Comparison of ENCODE assay signal across 10 cellular contexts in the genomic region with DNA sequence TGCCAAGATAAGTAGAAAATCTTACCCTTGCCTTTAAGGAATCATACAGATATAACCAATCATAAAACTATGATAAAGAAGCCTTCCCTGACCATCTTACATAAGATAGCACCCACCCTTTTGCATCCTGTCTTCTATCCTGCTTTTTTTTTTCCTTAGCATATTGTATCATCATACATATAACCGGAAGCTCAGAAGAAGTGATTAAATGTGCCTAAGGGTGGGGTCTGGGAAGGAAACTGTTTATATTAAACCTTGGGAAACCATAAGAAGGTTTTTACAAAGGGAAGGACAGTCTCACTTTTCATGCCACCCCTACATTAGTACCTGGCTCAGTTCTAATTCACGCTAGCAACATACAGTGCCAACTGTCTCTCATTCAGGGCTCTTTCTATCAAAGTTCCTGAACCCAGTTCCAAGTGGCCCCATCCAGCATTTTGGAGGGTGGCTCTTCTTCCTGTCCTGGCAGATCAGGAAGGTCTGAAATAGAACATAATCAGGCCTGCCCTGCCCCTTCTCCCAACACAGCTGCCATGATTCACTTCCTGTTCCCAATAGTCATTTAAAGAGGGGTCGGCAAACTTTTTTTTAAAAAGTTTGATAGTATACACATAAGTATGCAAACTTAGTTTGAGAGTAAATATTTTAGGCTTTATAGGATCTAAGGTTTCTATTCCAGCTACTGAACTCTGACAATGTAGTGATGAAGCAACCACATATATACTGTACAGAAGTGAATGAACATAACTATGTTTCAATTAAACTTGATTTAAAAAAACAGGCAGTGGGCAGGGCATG.
DNase-seq lines count a peak whose midpoint lies in the region; ATAC-seq, FAIRE-seq and TF ChIP-seq lines count a peak whose summit lies in the region.
"Had no signal": no experiment of that assay in that cellular context is flagged by ENCODE, and none has a peak within 500 bp of the region (broad histone marks: within the 10 kb centered on the region; RNA-seq: fewer than 3 reads in every experiment).

No MANE protein-coding gene starts in this region.

- TF ChIP-seq CTCF in A549 (IDR thresholded peaks at IDR 0.05) (no peak), IMR-90 (conservative IDR thresholded peaks at IDR 0.05; ENCODE audit: low read depth, low read length) (no peak), chondrocyte (IDR thresholded peaks at IDR 0.05) (no peak)

- in situ Hi-C loops in IMR-90 (cut with MboI; ENCODE audit: low sequenced_read_pairs): no loop called here

- no peaks in the 10 kb centered on the region for H3K27me3 Mint-ChIP-seq in chondrocyte (ENCODE audit: low read depth)

- H3K36me3 Mint-ChIP-seq in chondrocyte (ENCODE audit: low read depth): peaks cover 11% of the 10 kb centered on the region

- peak overlapping the region; percentile 65; the same call in 1 of the 2 replicates for H4K91ac ChIP-seq in IMR-90 (ENCODE audit: insufficient read depth, low read depth, low read length)

- H3K23ac ChIP-seq in IMR-90 (ENCODE audit: low read depth, low read length): peak overlapping the region; percentile 77; the same call in 1 of the 2 replicates

- peak overlapping the region; percentile 35; the same call in 1 of the 2 replicates for H3K18ac ChIP-seq in IMR-90 (ENCODE audit: low read depth, low read length)

- H3K9me1 ChIP-seq in IMR-90 (ENCODE audit: insufficient read depth, low read length): peaks cover 11% of the 10 kb centered on the region

- no peak overlapping the region for H2AFZ ChIP-seq in IMR-90 (replicated peaks; ENCODE audit: low read length, poor library complexity)

- DNase-seq in A549 (ENCODE audit: low read depth in 1 of 2, low spot score in 1 of 2): no peak
- DNase-seq in IMR-90: peak; percentile 82
- DNase-seq in chondrocyte (ENCODE audit: low spot score): no peak
- DNase-seq in lung microvascular endothelial cell (ENCODE audit: low read depth in 2 of 2): peak; percentile 68 to 80
- DNase-seq in DMS79 (lab: John Stamatoyannopoulos, UW): no peak
- no peak for DNase-seq in cerebellar nuclear complex (lab: John Stamatoyannopoulos, UW)
- DNase-seq in NCI-H128 (lab: John Stamatoyannopoulos, UW; ENCODE audit: unreplicated experiment): no peak
- no peak for DNase-seq in DMS153 treated with DMSO at 0.1 percent for 48 hours (lab: John Stamatoyannopoulos, UW; ENCODE audit: unreplicated experiment)
- DNase-seq: activated T-cell treated with anti-CD3 and anti-CD28 coated beads, Interleukin-2, amount 50 U/mL, for 1 hour; COR-L47 had no signal

- H3K4me3 ChIP-seq in A549 (no peak overlapping the region), IMR-90 (ENCODE audit: insufficient read depth, low read depth, low read length) (no peak overlapping the region)

- H3K27me3 ChIP-seq in IMR-90 (ENCODE audit: control insufficient read depth, insufficient read depth, low read length): no peaks in the 10 kb centered on the region

- peak overlapping the region in 1 of 2 experiments; percentile 81; a peak in 3 of 4 replicates for H4K8ac ChIP-seq in IMR-90 (ENCODE audit: low read depth in 2 of 2, low read length in 2 of 2)

- H4K5ac ChIP-seq in IMR-90 (ENCODE audit: low read depth, low read length): peak overlapping the region; percentile 38

- H4K20me1 ChIP-seq in IMR-90 (ENCODE audit: insufficient read depth, low read length): peaks cover 62% of the 10 kb centered on the region

- peak overlapping the region; percentile 49; the same call in 1 of the 2 replicates for H3K4ac ChIP-seq in IMR-90 (ENCODE audit: low read depth, low read length)

- peak overlapping the region; percentile 65; the same call in 1 of the 2 replicates for H2BK120ac ChIP-seq in IMR-90 (ENCODE audit: low read depth, low read length)

- POLR2A ChIA-PET in A549 (lab: Yijun Ruan, JAX) (interaction anchor here (0.5 kb wide), 1 partner anchor 67 kb away, joined by 3 read pairs; the partner anchor contains the start of gene LUZP1), IMR-90 (lab: Charles Lee; ENCODE audit: unreplicated experiment) (no interaction called here)

- H3K4me1 ChIP-seq in A549 (peaks cover 56% of the 10 kb centered on the region), IMR-90 (ENCODE audit: control insufficient read depth, insufficient read depth, low read length) (peaks cover 18% of the 10 kb centered on the region)

- peak overlapping the region; percentile 78; the same call in 1 of the 2 replicates for H2AK5ac ChIP-seq in IMR-90 (ENCODE audit: low read depth, low read length)

- ATAC-seq in A549: peak; percentile 8 to 44; a peak in 3 of 6 replicates
- peak; percentile 61 for ATAC-seq in IMR-90 (ENCODE audit: low read depth)

- H3K36me3 ChIP-seq in IMR-90 (ENCODE audit: control insufficient read depth, insufficient read depth, low read length): peaks cover 8% of the 10 kb centered on the region

- peaks cover 12 to 79% of the 10 kb centered on the region in 2 experiments for H3K79me1 ChIP-seq in IMR-90 (ENCODE audit: low read depth in 1 of 2, low read length in 2 of 2)

- 18% methylated on average over 3 of the region's 3 CpGs for WGBS in A549 (ENCODE audit: missing lambda C conversion rate)
- WGBS in IMR-90 (ENCODE audit: extremely low coverage in 2 of 2, insufficient read length in 1 of 2), 2 experiments: no CpG with 5 or more reads among the region's 3 CpGs

- peaks cover 55% of the 10 kb centered on the region for H3K4me1 Mint-ChIP-seq in chondrocyte (ENCODE audit: low read depth)

- H3K9me3 ChIP-seq in A549 (no peaks in the 10 kb centered on the region), IMR-90 (ENCODE audit: control insufficient read depth, insufficient read depth, low read length) (no peaks in the 10 kb centered on the region)

- H2BK20ac ChIP-seq in IMR-90 (ENCODE audit: low read depth, low read length): peak overlapping the region; percentile 65

- H3K9me3 Mint-ChIP-seq in chondrocyte (ENCODE audit: low read depth): no peaks in the 10 kb centered on the region

- H2BK5ac ChIP-seq in IMR-90 (ENCODE audit: low read depth, low read length, poor library complexity, severe bottlenecking): peak overlapping the region; percentile 70

- dilution Hi-C loops in IMR-90 (cut with HindIII; ENCODE audit: low sequenced_read_pairs, unreplicated experiment): no loop called here

- H3K4me3 Mint-ChIP-seq in chondrocyte (ENCODE audit: unreplicated experiment): no peak overlapping the region

- no peak for TF ChIP-seq POLR2A in A549 (IDR thresholded peaks at IDR 0.05; ENCODE audit: low read length)
- no peak for TF ChIP-seq POLR2A in IMR-90 (IDR thresholded peaks at IDR 0.05; ENCODE audit: low read depth, low read length)

- peak overlapping the region; percentile 76; the same call in 1 of the 2 replicates for H3K14ac ChIP-seq in IMR-90 (replicated peaks; ENCODE audit: low read depth, low read length)

- H3K27ac Mint-ChIP-seq in chondrocyte (ENCODE audit: unreplicated experiment): peak overlapping the region; percentile 93

- H2AK9ac ChIP-seq in IMR-90 (replicated peaks; ENCODE audit: low read depth, low read length, poor library complexity): no peak overlapping the region

- peak overlapping the region; percentile 63 for H3K4me2 ChIP-seq in A549
- H3K4me2 ChIP-seq in IMR-90 (ENCODE audit: low read depth, low read length): peak overlapping the region; percentile 40; the same call in 1 of the 2 replicates

- no peak for TF ChIP-seq EP300 in A549 (IDR thresholded peaks at IDR 0.05)

- H3K9ac ChIP-seq in IMR-90 (ENCODE audit: low read depth, low read length): no peak overlapping the region

- CTCF ChIA-PET in A549 (lab: Yijun Ruan, JAX) (interaction anchor here (0.6 to 1.4 kb wide), 6 partner anchors 9 to 123 kb away, joined by 3 to 4 read pairs (median 3); no protein-coding TSS in a partner anchor), IMR-90 (lab: Yijun Ruan, JAX) (interaction anchor here (0.5 to 1.6 kb wide), 2 partner anchors 62 to 83 kb away, joined by 3 to 8 read pairs; no protein-coding TSS in a partner anchor)

- no TSS peak for BruUV-seq in IMR-90 (replicated peaks; lab: Mats Ljungman, UMichigan)

- TF ChIP-seq RAD21 in A549 (conservative IDR thresholded peaks at IDR 0.05 in 1 of 2, IDR thresholded peaks at IDR 0.05 in 1 of 2) (no peak), IMR-90 (IDR thresholded peaks at IDR 0.05; ENCODE audit: low read length) (no peak)

- no peak for FAIRE-seq in A549 (lab: Jason Lieb, UNC)

- intact Hi-C loops in IMR-90 (cut with micrococcal nuclease): loop anchor here (1.0 to 5.0 kb wide), 3 partner anchors 22 to 170 kb away; no protein-coding TSS in a partner anchor

- peak overlapping the region; percentile 72 for H3K56ac ChIP-seq in IMR-90 (ENCODE audit: extremely low read depth, insufficient read depth, low read length)

- H3K27ac ChIP-seq in A549 (peak overlapping the region; percentile 81 to 89), IMR-90 (ENCODE audit: insufficient read depth, low read length) (peak overlapping the region; percentile 74)

- peak overlapping the region; percentile 3; the same call in 1 of the 3 replicates for H2BK15ac ChIP-seq in IMR-90 (ENCODE audit: low read depth, low read length)

TF ChIP-seq in A549, 52 proteins besides CTCF, POLR2A, EP300 and RAD21:
- TF ChIP-seq FOSL2 (IDR thresholded peaks at IDR 0.05) (no peak), FOSL2 (CRISPR knock-in tag; IDR thresholded peaks at IDR 0.05) (peak; percentile 15; the same call in 1 of the 2 replicates), ESRRA (IDR thresholded peaks at IDR 0.05; ENCODE audit: borderline replicate concordance, low read length) (no peak)

TF ChIP-seq in IMR-90, 13 proteins besides CTCF, POLR2A, EP300 and RAD21:
- TF ChIP-seq CEBPB (IDR thresholded peaks at IDR 0.05; ENCODE audit: low read depth, low read length) (peak; percentile 90), MAFK (IDR thresholded peaks at IDR 0.05; ENCODE audit: low read depth, low read length) (no peak)

Comparison
In these comparisons a context has a peak if more than half of its experiments do, and no peak if none do; other contexts are left out.
1. DNase-seq: peak in IMR-90 (single experiment) and lung microvascular endothelial cell (2 of 2); none in A549 (0 of 2), chondrocyte (single experiment), DMS79 (single experiment), cerebellar nuclear complex (0 of 2), NCI-H128 (single experiment) and DMS153 treated with DMSO at 0.1 percent for 48 hours (single experiment).